Comparison of ENCODE assay signal across 16 cellular contexts in genomic region chr6:72966628-72967280, GRCh38.
DNase-seq lines count a peak whose midpoint lies in the region; ATAC-seq and TF ChIP-seq lines count a peak whose summit lies in the region.
"Had no signal": no experiment of that assay in that cellular context is flagged by ENCODE, and none has a peak within 500 bp of the region (broad histone marks: within the 10 kb centered on the region; RNA-seq: fewer than 3 reads in every experiment).

No MANE protein-coding gene starts in this region.

- H3K27ac ChIP-seq in breast epithelium = no peak overlapping the region
- peak overlapping the region; percentile 79 for H3K27ac ChIP-seq in psoas muscle
- H3K27ac ChIP-seq in trophoblast cell (ENCODE audit: low read depth, low read length) = no peak overlapping the region
- H3K27ac ChIP-seq in CD8-positive, alpha-beta T cell (ENCODE audit: low read depth, low read length) = no peak overlapping the region
- H3K27ac ChIP-seq: cardiac muscle cell, left ventricle myocardium inferior, upper lobe of right lung had no signal

- H3K27me3 ChIP-seq in breast epithelium (no peaks in the 10 kb centered on the region), psoas muscle (ENCODE audit: insufficient read depth in 3 of 3, low read length in 2 of 3) (no peaks in the 10 kb centered on the region), trophoblast cell (ENCODE audit: insufficient read depth, low read length) (no peaks in the 10 kb centered on the region)
- H3K27me3 ChIP-seq in CD8-positive, alpha-beta T cell (ENCODE audit: insufficient read depth, low read length) = no peaks in the 10 kb centered on the region
- H3K27me3 ChIP-seq: cardiac muscle cell, upper lobe of right lung had no signal

- H4K8ac ChIP-seq in trophoblast cell (ENCODE audit: low read depth, low read length) = no peak overlapping the region

- H3K14ac ChIP-seq in trophoblast cell (ENCODE audit: low read length) = no peak overlapping the region

- DNase-seq in MCF 10A (ENCODE audit: unreplicated experiment) (peak; percentile 68), breast epithelium (ENCODE audit: low spot score in 2 of 2) (no peak), NCI-H69 (lab: John Stamatoyannopoulos, UW) (peak; percentile 33), amniotic stem cell (lab: John Stamatoyannopoulos, UW) (peak; percentile 10), psoas muscle (no peak), ureter (ENCODE audit: low spot score) (no peak), trophoblast cell (no peak)
- no peak for DNase-seq in CD8-positive, alpha-beta T cell
- DNase-seq: activated CD4-positive, alpha-beta T cell treated with anti-CD3 and anti-CD28 coated beads for 4 hours; left ventricle myocardium inferior; NCI-H524; stimulated activated naive CD4-positive, alpha-beta T cell treated with Interleukin-2 at 50 U/mL for 16 hours; T-helper 2 cell; upper lobe of right lung had no signal

- H3K36me3 ChIP-seq in breast epithelium (no peaks in the 10 kb centered on the region), psoas muscle (ENCODE audit: insufficient read depth in 1 of 2, low read depth in 1 of 2) (no peaks in the 10 kb centered on the region), trophoblast cell (ENCODE audit: control insufficient read depth in 1 of 2, insufficient read depth in 2 of 2, low read length in 2 of 2) (no peaks in the 10 kb centered on the region)
- no peaks in the 10 kb centered on the region for H3K36me3 ChIP-seq in CD8-positive, alpha-beta T cell (ENCODE audit: insufficient read depth, low read length)
- H3K36me3 ChIP-seq: cardiac muscle cell, left ventricle myocardium inferior, upper lobe of right lung had no signal

- H3K4me1 Mint-ChIP-seq in MCF 10A (ENCODE audit: insufficient read depth, unreplicated experiment) = peaks cover 30% of the 10 kb centered on the region
- no peaks in the 10 kb centered on the region for H3K4me1 Mint-ChIP-seq in CD8-positive, alpha-beta T cell (ENCODE audit: low read depth)

- no peak overlapping the region for H4K12ac ChIP-seq in trophoblast cell (ENCODE audit: low read depth, low read length)

- intact Hi-C loops in MCF 10A (cut with micrococcal nuclease) = no loop called here
- intact Hi-C loops in breast epithelium (cut with DNase I; ENCODE audit: low total_unique reads) = no loop called here
- intact Hi-C loops in psoas muscle (cut with DNase I) = no loop called here
- intact Hi-C loops in CD8-positive, alpha-beta T cell (cut with DNase I, micrococcal nuclease) = no loop called here

- H3K27me3 Mint-ChIP-seq in MCF 10A (ENCODE audit: insufficient read depth, unreplicated experiment) = no peaks in the 10 kb centered on the region
- no peaks in the 10 kb centered on the region for H3K27me3 Mint-ChIP-seq in CD8-positive, alpha-beta T cell (ENCODE audit: low read depth)

- no peaks in the 10 kb centered on the region for H3K9me3 ChIP-seq in breast epithelium
- H3K9me3 ChIP-seq in psoas muscle = no peaks in the 10 kb centered on the region
- H3K9me3 ChIP-seq in trophoblast cell (ENCODE audit: insufficient read depth, low read depth, low read length) = no peaks in the 10 kb centered on the region
- no peaks in the 10 kb centered on the region for H3K9me3 ChIP-seq in CD8-positive, alpha-beta T cell (ENCODE audit: low read length)
- H3K9me3 ChIP-seq: left ventricle myocardium inferior, upper lobe of right lung had no signal

- H2BK12ac ChIP-seq in trophoblast cell (ENCODE audit: low read length) = no peak overlapping the region

- H2BK120ac ChIP-seq in trophoblast cell (ENCODE audit: insufficient read depth, low read length, poor library complexity) = no peak overlapping the region

- no peak for TF ChIP-seq POLR2A in breast epithelium (IDR thresholded peaks at IDR 0.05)

- ATAC-seq in psoas muscle = no peak
- no peak for ATAC-seq in CD8-positive, alpha-beta T cell
- ATAC-seq: activated naive CD4-positive, alpha-beta T cell treated with anti-CD3 and anti-CD28 coated beads, Interleukin-2, amount 50 U/mL, for 72 hours; upper lobe of right lung had no signal

- H3K9ac ChIP-seq in trophoblast cell (ENCODE audit: low read length) = no peak overlapping the region

- no peak overlapping the region for H3K4me3 ChIP-seq in breast epithelium
- H3K4me3 ChIP-seq in psoas muscle = no peak overlapping the region
- H3K4me3 ChIP-seq in trophoblast cell (ENCODE audit: low read depth, low read length) = no peak overlapping the region
- no peak overlapping the region for H3K4me3 ChIP-seq in CD8-positive, alpha-beta T cell (ENCODE audit: low read depth, low read length)
- H3K4me3 ChIP-seq: cardiac muscle cell, left ventricle myocardium inferior, upper lobe of right lung had no signal

- BruUV-seq in MCF 10A (replicated peaks; lab: Mats Ljungman, UMichigan) = no TSS peak

- CTCF ChIA-PET in MCF 10A (lab: Yijun Ruan, JAX) = no interaction called here
- CTCF ChIA-PET in CD8-positive, alpha-beta T cell (lab: Charles Lee) = no interaction called here

- no peaks in the 10 kb centered on the region for H3K79me2 ChIP-seq in trophoblast cell (ENCODE audit: control insufficient read depth, insufficient read depth, low read length, poor library complexity)

- H2AK5ac ChIP-seq in trophoblast cell (ENCODE audit: low read length) = no peak overlapping the region

- no peaks in the 10 kb centered on the region for H3K4me1 ChIP-seq in breast epithelium
- H3K4me1 ChIP-seq in psoas muscle = peaks cover 12% of the 10 kb centered on the region
- peaks cover 0 to 2% of the 10 kb centered on the region in 2 experiments for H3K4me1 ChIP-seq in trophoblast cell (ENCODE audit: control insufficient read depth in 1 of 2, insufficient read depth in 2 of 2, low read length in 2 of 2)
- no peaks in the 10 kb centered on the region for H3K4me1 ChIP-seq in CD8-positive, alpha-beta T cell (ENCODE audit: insufficient read depth, low read length)
- H3K4me1 ChIP-seq: left ventricle myocardium inferior, upper lobe of right lung had no signal

- H3K23ac ChIP-seq in trophoblast cell (ENCODE audit: low read length) = no peak overlapping the region

- WGBS in psoas muscle, 3 donors = 34 to 55% (median 36%) methylated on average over 1 of the region's 1 CpG
- no CpG with 5 or more reads among the region's 1 CpG for whole genome bisulfite sequencing in trophoblast cell (ENCODE audit: extremely low coverage, insufficient coverage, insufficient read length)

- H3K9me3 Mint-ChIP-seq in MCF 10A (ENCODE audit: unreplicated experiment) = no peaks in the 10 kb centered on the region
- no peaks in the 10 kb centered on the region for H3K9me3 Mint-ChIP-seq in CD8-positive, alpha-beta T cell

- no peak overlapping the region for H3K18ac ChIP-seq in trophoblast cell (ENCODE audit: low read length)

- no peaks in the 10 kb centered on the region for H3K79me1 ChIP-seq in trophoblast cell (ENCODE audit: low read length)

- no peak overlapping the region for H3K4me2 ChIP-seq in trophoblast cell (ENCODE audit: low read length)

- no peak overlapping the region for H4K91ac ChIP-seq in trophoblast cell (ENCODE audit: low read depth, low read length)

- H3K4ac ChIP-seq in trophoblast cell (ENCODE audit: low read depth, low read length) = no peak overlapping the region

- no peak overlapping the region for H3K4me3 Mint-ChIP-seq in MCF 10A (ENCODE audit: unreplicated experiment)
- no peak overlapping the region for H3K4me3 Mint-ChIP-seq in CD8-positive, alpha-beta T cell

- no peak overlapping the region for H2AFZ ChIP-seq in trophoblast cell (ENCODE audit: insufficient read depth, low read length, poor library complexity)

- peak overlapping the region; percentile 55 for H3K27ac Mint-ChIP-seq in MCF 10A (ENCODE audit: low read depth, unreplicated experiment)
- H3K27ac Mint-ChIP-seq in CD8-positive, alpha-beta T cell = no peak overlapping the region

- H2BK5ac ChIP-seq in trophoblast cell (ENCODE audit: low read depth, low read length, poor library complexity) = no peak overlapping the region

- H3K36me3 Mint-ChIP-seq in MCF 10A (ENCODE audit: insufficient read depth, unreplicated experiment) = no peaks in the 10 kb centered on the region
- no peaks in the 10 kb centered on the region for H3K36me3 Mint-ChIP-seq in CD8-positive, alpha-beta T cell
- H3K36me3 Mint-ChIP-seq: activated naive CD4-positive, alpha-beta T cell treated with anti-CD3 and anti-CD28 coated beads, Interleukin-2, amount 50 U/mL, for 72 hours had no signal

- no peak for TF ChIP-seq CTCF in MCF 10A (IDR thresholded peaks at IDR 0.05; ENCODE audit: unreplicated experiment)
- no peak for TF ChIP-seq CTCF in breast epithelium (IDR thresholded peaks at IDR 0.05)
- TF ChIP-seq CTCF in psoas muscle (IDR thresholded peaks at IDR 0.05) = no peak
- TF ChIP-seq CTCF in CD8-positive, alpha-beta T cell (IDR thresholded peaks at IDR 0.05) = no peak

- POLR2A ChIA-PET in MCF 10A (lab: Yijun Ruan, JAX) = no interaction called here
- POLR2A ChIA-PET in CD8-positive, alpha-beta T cell (lab: Charles Lee) = interaction anchor here (0.7 kb wide), 1 partner anchor 114 kb away, joined by 3 read pairs; no protein-coding TSS in a partner anchor

Comparison
In these comparisons a context has a peak if more than half of its experiments do, and no peak if none do; other contexts are left out.
1. DNase-seq: peak in MCF 10A (single experiment), NCI-H69 (single experiment) and amniotic stem cell (single experiment); none in breast epithelium (0 of 2), psoas muscle (0 of 2), ureter (single experiment), trophoblast cell (0 of 2) and CD8-positive, alpha-beta T cell (0 of 7).